ENCODE assay signal across 15 cellular contexts in the genomic region with DNA sequence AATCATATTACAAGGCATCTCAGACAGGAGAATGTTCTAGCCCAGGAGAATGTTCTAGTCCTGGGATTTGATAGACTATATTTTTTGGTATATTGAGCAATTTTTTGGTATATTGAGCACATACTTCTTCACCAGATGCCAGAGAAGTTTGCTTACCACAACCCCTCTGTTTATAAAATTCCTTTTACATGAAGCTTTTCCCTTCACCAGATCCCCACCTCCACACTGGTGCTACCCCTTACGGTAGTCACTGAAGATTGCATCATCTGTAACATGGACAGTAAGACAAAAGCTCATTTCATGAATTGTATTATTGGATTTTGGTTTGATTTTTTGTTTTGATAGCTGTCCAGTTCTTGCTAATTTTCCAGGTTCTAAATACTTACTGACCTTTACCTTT. TPM values are rescaled to one million over a fixed set of nuclear protein-coding genes. Genes with fewer than 3 reads are reported as not detected.
DNase-seq lines count a peak whose midpoint lies in the region; ATAC-seq, FAIRE-seq and TF ChIP-seq lines count a peak whose summit lies in the region.
"Had no signal": no experiment of that assay in that cellular context is flagged by ENCODE, and none has a peak within 500 bp of the region (broad histone marks: within the 10 kb centered on the region; RNA-seq: fewer than 3 reads in every experiment).

No MANE protein-coding gene starts in this region.

- H3K27me3 ChIP-seq in HepG2 (ENCODE audit: control insufficient read depth in 1 of 2, insufficient read depth in 2 of 2, low read length in 2 of 2): no peaks in the 10 kb centered on the region
- H3K27me3 ChIP-seq in right lobe of liver: no peaks in the 10 kb centered on the region

- H3K9ac ChIP-seq in HepG2 (ENCODE audit: insufficient read depth, low read depth, low read length): no peak overlapping the region

- TF ChIP-seq EP300 in HepG2 (IDR thresholded peaks at IDR 0.05; ENCODE audit: low read depth in 2 of 2, low read length in 2 of 2) (peak in 1 of 2 experiments; percentile 72; a peak in 2 of 4 replicates), HepG2 (CRISPR knock-in tag; IDR thresholded peaks at IDR 0.05; ENCODE audit: borderline replicate concordance) (no peak; the same call in 1 of the 2 replicates)

- H3K9me3 ChIP-seq in HepG2 (ENCODE audit: low read length) (no peaks in the 10 kb centered on the region), right lobe of liver (no peaks in the 10 kb centered on the region)

- POLR2A ChIA-PET in HepG2 (lab: Yijun Ruan, JAX): interaction anchor here (1.0 to 3.2 kb wide), 4 partner anchors 8 to 15 kb away, joined by 6 to 43 read pairs (median 6); a partner anchor contains a TSS

- H3K4me1 ChIP-seq in HepG2 (ENCODE audit: insufficient read depth, low read length) (peaks cover 92% of the 10 kb centered on the region), right lobe of liver (no peaks in the 10 kb centered on the region)

- H2AFZ ChIP-seq in HepG2 (ENCODE audit: low read length): no peak overlapping the region

- CTCF ChIA-PET in HepG2 (lab: Yijun Ruan, JAX; ENCODE audit: low intra/inter-chr PET ratio, low total read pairs): no interaction called here

- H3K4me2 ChIP-seq in HepG2 (ENCODE audit: low read depth, low read length): no peak overlapping the region

- peaks cover 2% of the 10 kb centered on the region for H3K79me2 ChIP-seq in HepG2 (ENCODE audit: insufficient read depth, low read length)

- in situ Hi-C loops in HepG2 (cut with HindIII; ENCODE audit: extremely low pct_ligation_motif_present, low pct_unique_long_range_greater_than_20kb): no loop called here

- intact Hi-C loops in HepG2 (cut with micrococcal nuclease; ENCODE audit: unreplicated experiment) (no loop called here), right lobe of liver (cut with DNase I) (no loop called here)

- no peak for TF ChIP-seq RAD21 in HepG2 (CRISPR knock-in tag; IDR thresholded peaks at IDR 0.05)

- DNase-seq in HepG2 (ENCODE audit: low spot score) (peak; percentile 80), right lobe of liver (no peak), T1000 (lab: John Stamatoyannopoulos, UW) (peak; percentile 2), fibroblast of mammary gland (ENCODE audit: low read depth) (peak; percentile 92), urothelium cell line (ENCODE audit: low spot score) (peak; percentile 49), NCI-H1417 treated with DMSO at 0.1 percent for 48 hours (lab: John Stamatoyannopoulos, UW) (no peak), DMS 273 (lab: John Stamatoyannopoulos, UW; ENCODE audit: unreplicated experiment) (no peak)
- DNase-seq: NK-92 treated with Interleukin-12 subunit alpha and Interleukin-12 subunit beta, amount 100 ng/mL, for 24 hours; posterior cingulate gyrus; stimulated activated CD4-positive, alpha-beta T cell treated with anti-CD3 and anti-CD28 coated beads, Interleukin-1b, Interleukin-23, amount 100 ng/mL, for 48 hours; stimulated activated CD8-positive, alpha-beta memory T cell treated with anti-CD3 and anti-CD28 coated beads, Interleukin-4, amount 100 ng/mL, for 48 hours; trophoblast cell had no signal

- TF ChIP-seq CTCF in HepG2 (CRISPR knock-in tag; IDR thresholded peaks at IDR 0.05) (no peak), right lobe of liver (IDR thresholded peaks at IDR 0.05) (no peak), fibroblast of mammary gland (conservative IDR thresholded peaks at IDR 0.05; ENCODE audit: control insufficient read depth, insufficient read depth, low read depth, low read length) (no peak)

- ATAC-seq in HepG2: peak; percentile 67
- ATAC-seq in right lobe of liver: no peak
- no peak for ATAC-seq in HG02588 (IDR thresholded peaks at IDR 0.05; ENCODE audit: unreplicated experiment)
- ATAC-seq: esophagus mucosa had no signal

- H3K36me3 ChIP-seq in HepG2 (replicated peaks in 1 of 2; ENCODE audit: control insufficient read depth in 1 of 2, insufficient read depth in 2 of 2, low read length in 2 of 2) (no peaks in the 10 kb centered on the region), right lobe of liver (no peaks in the 10 kb centered on the region)

- H4K20me1 ChIP-seq in HepG2 (ENCODE audit: insufficient read depth, low read length): no peaks in the 10 kb centered on the region

- WGBS in HepG2 (ENCODE audit: low lambda C conversion rate): 43% methylated on average over 1 of the region's 1 CpG
- 7% methylated on average over 1 of the region's 1 CpG for WGBS in right lobe of liver (ENCODE audit: insufficient coverage, low coverage, low lambda C conversion rate, missing lambda C conversion rate)

- H3K4me3 ChIP-seq in HepG2 (replicated peaks in 1 of 3; ENCODE audit: insufficient read depth in 1 of 3, low read depth in 2 of 3, low read length in 3 of 3) (no peak overlapping the region), right lobe of liver (no peak overlapping the region), fibroblast of mammary gland (ENCODE audit: control insufficient read depth, low read depth, low read length) (no peak overlapping the region)

- TF ChIP-seq POLR2A in HepG2 (IDR thresholded peaks at IDR 0.05; ENCODE audit: insufficient read depth in 1 of 2, low read depth in 2 of 2, low read length in 2 of 2): no peak
- no peak for TF ChIP-seq POLR2A in right lobe of liver (IDR thresholded peaks at IDR 0.05)

- FAIRE-seq in HepG2 (lab: Jason Lieb, UNC) (no peak), urothelium cell line (lab: Jason Lieb, UNC) (no peak)
- FAIRE-seq: GM12891 had no signal

- peak overlapping the region; percentile 7 for H3K27ac ChIP-seq in HepG2 (ENCODE audit: extremely low read length, insufficient read depth, low read length)
- no peak overlapping the region for H3K27ac ChIP-seq in right lobe of liver

- no TSS peak for BruUV-seq in HepG2 (replicated peaks; lab: Mats Ljungman, UMichigan)

TF ChIP-seq in HepG2, 621 proteins besides CTCF, POLR2A, EP300 and RAD21 (continues in another document):
- TF ChIP-seq ZNF724P (CRISPR knock-in tag; IDR thresholded peaks at IDR 0.05; ENCODE audit: borderline replicate concordance): no peak
- TF ChIP-seq, protein P1, sequence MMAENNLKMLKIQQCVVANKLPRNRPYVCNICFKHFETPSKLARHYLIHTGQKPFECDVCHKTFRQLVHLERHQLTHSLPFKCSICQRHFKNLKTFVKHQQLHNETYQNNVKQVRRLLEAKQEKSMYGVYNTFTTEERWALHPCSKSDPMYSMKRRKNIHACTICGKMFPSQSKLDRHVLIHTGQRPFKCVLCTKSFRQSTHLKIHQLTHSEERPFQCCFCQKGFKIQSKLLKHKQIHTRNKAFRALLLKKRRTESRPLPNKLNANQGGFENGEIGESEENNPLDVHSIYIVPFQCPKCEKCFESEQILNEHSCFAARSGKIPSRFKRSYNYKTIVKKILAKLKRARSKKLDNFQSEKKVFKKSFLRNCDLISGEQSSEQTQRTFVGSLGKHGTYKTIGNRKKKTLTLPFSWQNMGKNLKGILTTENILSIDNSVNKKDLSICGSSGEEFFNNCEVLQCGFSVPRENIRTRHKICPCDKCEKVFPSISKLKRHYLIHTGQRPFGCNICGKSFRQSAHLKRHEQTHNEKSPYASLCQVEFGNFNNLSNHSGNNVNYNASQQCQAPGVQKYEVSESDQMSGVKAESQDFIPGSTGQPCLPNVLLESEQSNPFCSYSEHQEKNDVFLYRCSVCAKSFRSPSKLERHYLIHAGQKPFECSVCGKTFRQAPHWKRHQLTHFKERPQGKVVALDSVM (CRISPR knock-in tag; IDR thresholded peaks at IDR 0.05): no peak
- TF ChIP-seq, protein P2, sequence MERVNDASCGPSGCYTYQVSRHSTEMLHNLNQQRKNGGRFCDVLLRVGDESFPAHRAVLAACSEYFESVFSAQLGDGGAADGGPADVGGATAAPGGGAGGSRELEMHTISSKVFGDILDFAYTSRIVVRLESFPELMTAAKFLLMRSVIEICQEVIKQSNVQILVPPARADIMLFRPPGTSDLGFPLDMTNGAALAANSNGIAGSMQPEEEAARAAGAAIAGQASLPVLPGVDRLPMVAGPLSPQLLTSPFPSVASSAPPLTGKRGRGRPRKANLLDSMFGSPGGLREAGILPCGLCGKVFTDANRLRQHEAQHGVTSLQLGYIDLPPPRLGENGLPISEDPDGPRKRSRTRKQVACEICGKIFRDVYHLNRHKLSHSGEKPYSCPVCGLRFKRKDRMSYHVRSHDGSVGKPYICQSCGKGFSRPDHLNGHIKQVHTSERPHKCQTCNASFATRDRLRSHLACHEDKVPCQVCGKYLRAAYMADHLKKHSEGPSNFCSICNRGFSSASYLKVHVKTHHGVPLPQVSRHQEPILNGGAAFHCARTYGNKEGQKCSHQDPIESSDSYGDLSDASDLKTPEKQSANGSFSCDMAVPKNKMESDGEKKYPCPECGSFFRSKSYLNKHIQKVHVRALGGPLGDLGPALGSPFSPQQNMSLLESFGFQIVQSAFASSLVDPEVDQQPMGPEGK (CRISPR knock-in tag; IDR thresholded peaks at IDR 0.05): peak; percentile 24; the same call in 1 of the 2 replicates
- TF ChIP-seq HNRNPL (IDR thresholded peaks at IDR 0.05; ENCODE audit: low read depth, low read length): no peak
- no peak for TF ChIP-seq SRF (IDR thresholded peaks at IDR 0.05; ENCODE audit: low read depth, low read length)
- TF ChIP-seq TAF15 (IDR thresholded peaks at IDR 0.05; ENCODE audit: low read depth, low read length, poor library complexity, severe bottlenecking): no peak

RNA-seq across cellular contexts. Expression of a gene that starts 7.2 kb away (rescaled TPM):
- total RNA-seq in HepG2 (2016; rRNA removed; fragmentation: Illumina TruSeq; extraction: Trizol): 309 and 372 TPM in 2 replicates
- 103 and 116 TPM in 2 replicates for total RNA-seq in HepG2 (2016; cell fraction: cytosol; rRNA removed; fragmentation: Illumina TruSeq; extraction: Trizol; ENCODE audit: low read depth)
- total RNA-seq in HepG2 (2016; cell fraction: insoluble cytoplasmic fraction; rRNA removed; fragmentation: Illumina TruSeq; extraction: Trizol): 312 and 373 TPM in 2 replicates
- total RNA-seq in HepG2 (2016; cell fraction: membrane; rRNA removed; fragmentation: Illumina TruSeq; extraction: Trizol): 157 and 177 TPM in 2 replicates
- total RNA-seq in HepG2 (2016; cell fraction: nucleus; rRNA removed; fragmentation: Illumina TruSeq; extraction: Trizol): 234 and 240 TPM in 2 replicates
- 259 and 279 TPM in 2 replicates for polyA plus RNA-seq in HepG2 (2011; rRNA removed)
- polyA plus RNA-seq in HepG2 (2011; cell fraction: cytosol; rRNA removed): 170 and 271 TPM in 2 replicates
- 129 and 171 TPM in 2 replicates for polyA plus RNA-seq in HepG2 (2011; cell fraction: nucleus; rRNA removed)
- polyA plus RNA-seq in HepG2 (2012): 561 and 648 TPM in 2 replicates
- 80.3 and 85.6 TPM in 2 replicates for polyA plus RNA-seq in HepG2 (2016; cell fraction: cytosol; fragmentation: Illumina TruSeq; extraction: Trizol; ENCODE audit: low read depth)
- 297 and 326 TPM in 2 replicates for polyA plus RNA-seq in HepG2 (2016; cell fraction: insoluble cytoplasmic fraction; fragmentation: Illumina TruSeq; extraction: Trizol; ENCODE audit: low read depth)
- polyA plus RNA-seq in HepG2 (2016; cell fraction: membrane; fragmentation: Illumina TruSeq; extraction: Trizol; ENCODE audit: low read depth): 111 and 113 TPM in 2 replicates
- polyA plus RNA-seq in HepG2 (2016; cell fraction: nucleus; fragmentation: Illumina TruSeq; extraction: Trizol; ENCODE audit: insufficient read depth, low read depth): 221 and 224 TPM in 2 replicates
- 14.7 and 77.3 TPM in 2 replicates for polyA minus RNA-seq in HepG2 (2011; rRNA and poly(A)+ RNA removed; ENCODE audit: low replicate concordance)
- 111 and 128 TPM in 2 replicates for polyA minus RNA-seq in HepG2 (2011; cell fraction: cytosol; rRNA and poly(A)+ RNA removed)
- 529 and 697 TPM in 2 replicates for polyA minus RNA-seq in HepG2 (2011; cell fraction: nucleus; rRNA and poly(A)+ RNA removed)
- total RNA-seq in right lobe of liver: 100 to 1,000 TPM in 1 of 6 experiments, 10 to 100 TPM in 5; 47.2 to 101 (median 59.8) TPM

Comparison
In these comparisons a context has a peak if more than half of its experiments do, and no peak if none do; other contexts are left out.
1. DNase-seq: peak in HepG2 (single experiment), T1000 (single experiment), fibroblast of mammary gland (single experiment) and urothelium cell line (single experiment); none in right lobe of liver (0 of 3), NCI-H1417 treated with DMSO at 0.1 percent for 48 hours (single experiment) and DMS 273 (single experiment).